ENCODE assay signal across 15 cellular contexts in the genomic region with DNA sequence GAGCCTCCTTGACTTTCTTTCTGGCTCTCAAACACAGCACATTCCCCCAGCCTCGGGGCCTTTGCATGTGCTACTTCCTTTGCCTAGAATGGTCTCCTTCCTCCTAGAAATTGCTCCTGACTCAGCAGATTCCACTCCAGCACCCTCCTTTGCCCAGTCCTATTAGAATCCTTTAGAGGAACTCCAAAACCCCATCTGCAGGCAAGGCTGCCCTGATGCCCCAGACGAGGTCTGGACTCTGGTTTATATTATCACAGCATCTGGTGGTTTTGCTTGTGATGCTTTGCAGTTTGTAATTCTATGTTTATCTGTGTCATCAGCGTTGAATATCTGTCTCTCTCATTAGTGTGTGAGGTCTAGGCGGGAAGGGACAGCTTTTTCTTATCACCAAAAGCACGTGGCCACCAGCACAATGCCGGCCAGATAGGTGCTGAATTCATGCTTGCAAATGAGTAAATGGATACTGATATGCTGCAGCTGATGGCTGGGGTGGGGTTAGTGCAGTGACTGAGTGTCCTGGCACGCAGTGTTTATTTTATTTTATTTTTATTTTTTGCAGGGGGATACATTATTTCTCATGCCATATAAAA. TPM values are rescaled to one million over a fixed set of nuclear protein-coding genes. Genes with fewer than 3 reads are reported as not detected.
A peak's percentile ranks its signal among the peaks of the same experiment; 100 is the strongest.
DNase-seq lines count a peak whose midpoint lies in the region; ATAC-seq and TF ChIP-seq lines count a peak whose summit lies in the region.
"Had no signal": no experiment of that assay in that cellular context is flagged by ENCODE, and none has a peak within 500 bp of the region (broad histone marks: within the 10 kb centered on the region; RNA-seq: fewer than 3 reads in every experiment).

No MANE protein-coding gene starts in this region.

- no peaks in the 10 kb centered on the region for H3K27me3 Mint-ChIP-seq in activated T-cell treated with anti-CD3 and anti-CD28 coated beads, Interleukin-2, amount 50 U/mL, for 24 hours
- H3K27me3 Mint-ChIP-seq: activated CD4-positive, alpha-beta T cell treated with anti-CD3 and anti-CD28 coated beads for 36 hours had no signal

- H3K56ac ChIP-seq in mesendoderm (ENCODE audit: low read length), result no peak overlapping the region

- H2AK5ac ChIP-seq in mesendoderm (ENCODE audit: low read length), result no peak overlapping the region

- no peak overlapping the region for H3K23ac ChIP-seq in mesendoderm (ENCODE audit: low read length)

- H3K4me1 Mint-ChIP-seq in activated T-cell treated with anti-CD3 and anti-CD28 coated beads, Interleukin-2, amount 50 U/mL, for 24 hours (ENCODE audit: low read depth), result peaks cover 4% of the 10 kb centered on the region
- H3K4me1 Mint-ChIP-seq: activated CD4-positive, alpha-beta T cell treated with anti-CD3 and anti-CD28 coated beads for 36 hours had no signal

- H3K18ac ChIP-seq in mesendoderm (ENCODE audit: low read length), result no peak overlapping the region

- no peaks in the 10 kb centered on the region for H3K79me1 ChIP-seq in mesendoderm (ENCODE audit: low read length)

- no peaks in the 10 kb centered on the region for H3K9me3 ChIP-seq in esophagus squamous epithelium
- H3K9me3 ChIP-seq: pancreas, transverse colon had no signal

- H3K36me3 Mint-ChIP-seq in activated T-cell treated with anti-CD3 and anti-CD28 coated beads, Interleukin-2, amount 50 U/mL, for 24 hours (ENCODE audit: low read depth), result no peaks in the 10 kb centered on the region

- H3K4me2 ChIP-seq in mesendoderm (ENCODE audit: low read length), result no peak overlapping the region

- no peak overlapping the region for H4K8ac ChIP-seq in mesendoderm (ENCODE audit: low read depth, low read length)

- H3K79me2 ChIP-seq in mesendoderm (ENCODE audit: control insufficient read depth, insufficient read depth, low read length), result no peaks in the 10 kb centered on the region

- no peaks in the 10 kb centered on the region for H3K9me3 Mint-ChIP-seq in activated T-cell treated with anti-CD3 and anti-CD28 coated beads, Interleukin-2, amount 50 U/mL, for 24 hours
- H3K9me3 Mint-ChIP-seq: activated naive CD4-positive, alpha-beta T cell treated with anti-CD3 and anti-CD28 coated beads for 36 hours had no signal

- H3K9ac ChIP-seq in mesendoderm (ENCODE audit: low read length), result no peak overlapping the region

- H2BK120ac ChIP-seq in mesendoderm (ENCODE audit: low read depth, low read length), result no peak overlapping the region

- DNase-seq in Right ventricle myocardium inferior (ENCODE audit: missing footprints), result no peak
- DNase-seq in cardiac septum (ENCODE audit: low spot score), result no peak
- peak; percentile 8 for DNase-seq in esophagus squamous epithelium (lab: John Stamatoyannopoulos, UW)
- peak; percentile 78 for DNase-seq in mesendoderm
- DNase-seq in GM13977 (ENCODE audit: low spot score), result no peak
- DNase-seq in COLO668 (lab: John Stamatoyannopoulos, UW; ENCODE audit: unreplicated experiment), result no peak
- no peak for DNase-seq in activated T-cell treated with anti-CD3 and anti-CD28 coated beads, Interleukin-2, amount 50 U/mL, for 24 hours
- DNase-seq: activated CD4-positive, alpha-beta T cell treated with anti-CD3 and anti-CD28 coated beads for 36 hours; activated naive CD4-positive, alpha-beta T cell treated with anti-CD3 and anti-CD28 coated beads for 36 hours; effector CD4-positive, alpha-beta T cell; SIG-M5; transverse colon had no signal

- 52 to 59% methylated on average over 6 to 7 of the region's 7 CpGs for WGBS in esophagus squamous epithelium, 2 donors
- WGBS in mesendoderm (ENCODE audit: extremely low coverage, insufficient coverage, low lambda C conversion rate), result no CpG with 5 or more reads among the region's 7 CpGs

- TF ChIP-seq CTCF in esophagus squamous epithelium (IDR thresholded peaks at IDR 0.05) (no peak), GM13977 (IDR thresholded peaks at IDR 0.05; ENCODE audit: extremely low read depth, insufficient read depth, missing control alignments) (no peak)

- H3K27ac ChIP-seq in esophagus squamous epithelium, result peak overlapping the region in 2 of 4 donors; percentile 0 to 62
- H3K27ac ChIP-seq in mesendoderm (ENCODE audit: low read depth, low read length), result peak overlapping the region; percentile 61
- H3K27ac ChIP-seq: 22Rv1 had no signal

- no peak overlapping the region for H3K4ac ChIP-seq in mesendoderm (ENCODE audit: low read depth, low read length)

- H3K36me3 ChIP-seq in esophagus squamous epithelium (no peaks in the 10 kb centered on the region), mesendoderm (ENCODE audit: control insufficient read depth, insufficient read depth, low read length) (no peaks in the 10 kb centered on the region)
- H3K36me3 ChIP-seq: pancreas, transverse colon had no signal

- H3K27ac Mint-ChIP-seq in activated T-cell treated with anti-CD3 and anti-CD28 coated beads, Interleukin-2, amount 50 U/mL, for 24 hours, result no peak overlapping the region
- H3K27ac Mint-ChIP-seq: activated CD4-positive, alpha-beta T cell treated with anti-CD3 and anti-CD28 coated beads for 36 hours; activated naive CD4-positive, alpha-beta T cell treated with anti-CD3 and anti-CD28 coated beads for 36 hours had no signal

- H3K4me1 ChIP-seq in esophagus squamous epithelium (peaks cover 0 to 16% (median 9%) of the 10 kb centered on the region in 3 donors), mesendoderm (ENCODE audit: control insufficient read depth, low read depth, low read length) (no peaks in the 10 kb centered on the region)
- H3K4me1 ChIP-seq: pancreas had no signal

- ATAC-seq in Right ventricle myocardium inferior, result peak; percentile 53
- ATAC-seq in HG02970 (IDR thresholded peaks at IDR 0.05; ENCODE audit: low FRiP score, unreplicated experiment), result no peak
- ATAC-seq: activated CD4-positive, alpha-beta T cell treated with anti-CD3 and anti-CD28 coated beads for 36 hours had no signal

- no peak overlapping the region for H2BK15ac ChIP-seq in mesendoderm (replicated peaks; ENCODE audit: low read depth)

- H4K5ac ChIP-seq in mesendoderm (ENCODE audit: low read length), result no peak overlapping the region

- peak overlapping the region; percentile 20 for H2BK5ac ChIP-seq in mesendoderm (ENCODE audit: low read length)

- in situ Hi-C loops in GM13977 (cut with MboI; ENCODE audit: low pct_unique_long_range_greater_than_20kb, low sequenced_read_pairs, unreplicated experiment), result no loop called here

- no peak overlapping the region for H3K4me3 Mint-ChIP-seq in activated T-cell treated with anti-CD3 and anti-CD28 coated beads, Interleukin-2, amount 50 U/mL, for 24 hours
- H3K4me3 Mint-ChIP-seq: activated CD4-positive, alpha-beta T cell treated with anti-CD3 and anti-CD28 coated beads for 36 hours; activated naive CD4-positive, alpha-beta T cell treated with anti-CD3 and anti-CD28 coated beads for 36 hours had no signal

- intact Hi-C loops in Right ventricle myocardium inferior (cut with DNase I) (no loop called here), cardiac septum (cut with DNase I) (no loop called here), esophagus squamous epithelium (cut with DNase I) (no loop called here)

- H3K4me3 ChIP-seq in esophagus squamous epithelium, result no peak overlapping the region
- H3K4me3 ChIP-seq in mesendoderm (ENCODE audit: low read length), result no peak overlapping the region
- H3K4me3 ChIP-seq: pancreas, transverse colon had no signal

- H3K27me3 ChIP-seq in esophagus squamous epithelium (no peaks in the 10 kb centered on the region), mesendoderm (ENCODE audit: insufficient read depth, low read length, poor library complexity) (no peaks in the 10 kb centered on the region)
- H3K27me3 ChIP-seq: pancreas, transverse colon had no signal

- no peak for TF ChIP-seq POLR2A in esophagus squamous epithelium (IDR thresholded peaks at IDR 0.05)

RNA-seq across cellular contexts. Expression of gene ANKH, which starts 30.0 kb away (rescaled TPM):
- total RNA-seq in Right ventricle myocardium inferior (156 TPM), cardiac septum (233 TPM), esophagus squamous epithelium (10 to 100 TPM; 10.0 to 38.0 (median 16.7) TPM)
- 3.2 TPM for polyA plus RNA-seq in mesendoderm (2013, experiment 1 of 2)
- 3.1 TPM for polyA plus RNA-seq in mesendoderm (2013, experiment 2 of 2)

Comparison
In these comparisons a context has a peak if more than half of its experiments do, and no peak if none do; other contexts are left out.
1. DNase-seq: peak in esophagus squamous epithelium (single experiment) and mesendoderm (single experiment); none in Right ventricle myocardium inferior (single experiment), cardiac septum (single experiment), GM13977 (single experiment), COLO668 (single experiment) and activated T-cell treated with anti-CD3 and anti-CD28 coated beads, Interleukin-2, amount 50 U/mL, for 24 hours (single experiment).